ENCODE assay signal across 2 cellular contexts in the genomic region with DNA sequence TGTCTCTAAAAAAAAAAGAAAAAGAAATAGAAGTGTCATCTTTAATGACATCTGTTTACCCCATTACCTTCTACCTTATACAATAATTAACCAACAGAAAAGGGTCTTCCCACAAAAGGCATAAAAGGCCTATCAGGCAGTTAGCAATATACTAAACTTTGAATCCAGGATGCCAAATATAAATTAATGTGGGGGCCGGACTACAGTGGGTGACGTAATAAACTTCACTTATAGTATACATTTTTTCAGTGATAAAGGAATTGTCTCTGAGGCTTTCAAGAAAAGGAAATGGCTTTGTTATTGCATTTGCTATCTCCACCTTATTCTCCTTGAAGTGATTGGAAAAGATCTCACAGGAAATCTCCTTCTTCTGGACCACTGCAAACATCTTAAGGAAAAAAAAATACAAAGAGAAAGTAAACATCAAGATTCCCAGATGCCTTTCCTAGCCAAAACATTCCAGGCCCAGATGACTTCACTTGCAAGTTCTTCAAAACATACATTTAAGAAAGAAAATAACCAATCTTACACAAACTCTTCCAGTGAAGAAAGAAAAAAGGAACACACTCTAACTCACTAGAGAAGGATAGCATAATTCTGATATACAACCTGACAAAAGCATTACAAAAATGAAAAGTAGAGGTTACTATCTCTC.
TF ChIP-seq lines count a peak whose summit lies in the region.

No MANE protein-coding gene starts in this region.

TF ChIP-seq in SK-N-SH, 30 proteins besides CTCF, POLR2A, EP300 and RAD21:
- TF ChIP-seq, protein P1, sequence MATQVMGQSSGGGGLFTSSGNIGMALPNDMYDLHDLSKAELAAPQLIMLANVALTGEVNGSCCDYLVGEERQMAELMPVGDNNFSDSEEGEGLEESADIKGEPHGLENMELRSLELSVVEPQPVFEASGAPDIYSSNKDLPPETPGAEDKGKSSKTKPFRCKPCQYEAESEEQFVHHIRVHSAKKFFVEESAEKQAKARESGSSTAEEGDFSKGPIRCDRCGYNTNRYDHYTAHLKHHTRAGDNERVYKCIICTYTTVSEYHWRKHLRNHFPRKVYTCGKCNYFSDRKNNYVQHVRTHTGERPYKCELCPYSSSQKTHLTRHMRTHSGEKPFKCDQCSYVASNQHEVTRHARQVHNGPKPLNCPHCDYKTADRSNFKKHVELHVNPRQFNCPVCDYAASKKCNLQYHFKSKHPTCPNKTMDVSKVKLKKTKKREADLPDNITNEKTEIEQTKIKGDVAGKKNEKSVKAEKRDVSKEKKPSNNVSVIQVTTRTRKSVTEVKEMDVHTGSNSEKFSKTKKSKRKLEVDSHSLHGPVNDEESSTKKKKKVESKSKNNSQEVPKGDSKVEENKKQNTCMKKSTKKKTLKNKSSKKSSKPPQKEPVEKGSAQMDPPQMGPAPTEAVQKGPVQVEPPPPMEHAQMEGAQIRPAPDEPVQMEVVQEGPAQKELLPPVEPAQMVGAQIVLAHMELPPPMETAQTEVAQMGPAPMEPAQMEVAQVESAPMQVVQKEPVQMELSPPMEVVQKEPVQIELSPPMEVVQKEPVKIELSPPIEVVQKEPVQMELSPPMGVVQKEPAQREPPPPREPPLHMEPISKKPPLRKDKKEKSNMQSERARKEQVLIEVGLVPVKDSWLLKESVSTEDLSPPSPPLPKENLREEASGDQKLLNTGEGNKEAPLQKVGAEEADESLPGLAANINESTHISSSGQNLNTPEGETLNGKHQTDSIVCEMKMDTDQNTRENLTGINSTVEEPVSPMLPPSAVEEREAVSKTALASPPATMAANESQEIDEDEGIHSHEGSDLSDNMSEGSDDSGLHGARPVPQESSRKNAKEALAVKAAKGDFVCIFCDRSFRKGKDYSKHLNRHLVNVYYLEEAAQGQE (IDR thresholded peaks at IDR 0.05; ENCODE audit: low read depth, low read length), result no peak
- TF ChIP-seq, protein P2, sequence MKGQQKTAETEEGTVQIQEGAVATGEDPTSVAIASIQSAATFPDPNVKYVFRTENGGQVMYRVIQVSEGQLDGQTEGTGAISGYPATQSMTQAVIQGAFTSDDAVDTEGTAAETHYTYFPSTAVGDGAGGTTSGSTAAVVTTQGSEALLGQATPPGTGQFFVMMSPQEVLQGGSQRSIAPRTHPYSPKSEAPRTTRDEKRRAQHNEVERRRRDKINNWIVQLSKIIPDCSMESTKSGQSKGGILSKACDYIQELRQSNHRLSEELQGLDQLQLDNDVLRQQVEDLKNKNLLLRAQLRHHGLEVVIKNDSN (IDR thresholded peaks at IDR 0.05; ENCODE audit: borderline replicate concordance, low read depth), result no peak
- TF ChIP-seq FOXM1 (IDR thresholded peaks at IDR 0.05; ENCODE audit: low read depth) (no peak), NRF1 (IDR thresholded peaks at IDR 0.05; ENCODE audit: low read depth, low read length) (no peak), FOSL2 (IDR thresholded peaks at IDR 0.05; ENCODE audit: borderline replicate concordance, low read depth) (no peak), JUND (IDR thresholded peaks at IDR 0.05) (no peak), TCF12 (IDR thresholded peaks at IDR 0.05) (no peak), RCOR1 (IDR thresholded peaks at IDR 0.05; ENCODE audit: low read length) (no peak), SMC3 (IDR thresholded peaks at IDR 0.05; ENCODE audit: low read depth, low read length) (no peak), YY1 (IDR thresholded peaks at IDR 0.05; ENCODE audit: low read depth) (no peak), ELF1 (IDR thresholded peaks at IDR 0.05) (no peak), GABPA (IDR thresholded peaks at IDR 0.05; ENCODE audit: low read depth) (no peak), CHD2 (IDR thresholded peaks at IDR 0.05; ENCODE audit: low read length, partially characterized antibody) (no peak), MEF2A (IDR thresholded peaks at IDR 0.05; ENCODE audit: borderline replicate concordance, low read depth) (no peak), EZH2phosphoT487 (IDR thresholded peaks at IDR 0.05; ENCODE audit: borderline replicate concordance, low read depth) (no peak)
- TF ChIP-seq, protein P3, sequence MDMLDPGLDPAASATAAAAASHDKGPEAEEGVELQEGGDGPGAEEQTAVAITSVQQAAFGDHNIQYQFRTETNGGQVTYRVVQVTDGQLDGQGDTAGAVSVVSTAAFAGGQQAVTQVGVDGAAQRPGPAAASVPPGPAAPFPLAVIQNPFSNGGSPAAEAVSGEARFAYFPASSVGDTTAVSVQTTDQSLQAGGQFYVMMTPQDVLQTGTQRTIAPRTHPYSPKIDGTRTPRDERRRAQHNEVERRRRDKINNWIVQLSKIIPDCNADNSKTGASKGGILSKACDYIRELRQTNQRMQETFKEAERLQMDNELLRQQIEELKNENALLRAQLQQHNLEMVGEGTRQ (IDR thresholded peaks at IDR 0.05; ENCODE audit: borderline replicate concordance, low read depth, low read length), result no peak
- TF ChIP-seq, protein P4, sequence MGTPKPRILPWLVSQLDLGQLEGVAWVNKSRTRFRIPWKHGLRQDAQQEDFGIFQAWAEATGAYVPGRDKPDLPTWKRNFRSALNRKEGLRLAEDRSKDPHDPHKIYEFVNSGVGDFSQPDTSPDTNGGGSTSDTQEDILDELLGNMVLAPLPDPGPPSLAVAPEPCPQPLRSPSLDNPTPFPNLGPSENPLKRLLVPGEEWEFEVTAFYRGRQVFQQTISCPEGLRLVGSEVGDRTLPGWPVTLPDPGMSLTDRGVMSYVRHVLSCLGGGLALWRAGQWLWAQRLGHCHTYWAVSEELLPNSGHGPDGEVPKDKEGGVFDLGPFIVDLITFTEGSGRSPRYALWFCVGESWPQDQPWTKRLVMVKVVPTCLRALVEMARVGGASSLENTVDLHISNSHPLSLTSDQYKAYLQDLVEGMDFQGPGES (IDR thresholded peaks at IDR 0.05; ENCODE audit: low read depth, low read length), result no peak
- TF ChIP-seq, protein P5, sequence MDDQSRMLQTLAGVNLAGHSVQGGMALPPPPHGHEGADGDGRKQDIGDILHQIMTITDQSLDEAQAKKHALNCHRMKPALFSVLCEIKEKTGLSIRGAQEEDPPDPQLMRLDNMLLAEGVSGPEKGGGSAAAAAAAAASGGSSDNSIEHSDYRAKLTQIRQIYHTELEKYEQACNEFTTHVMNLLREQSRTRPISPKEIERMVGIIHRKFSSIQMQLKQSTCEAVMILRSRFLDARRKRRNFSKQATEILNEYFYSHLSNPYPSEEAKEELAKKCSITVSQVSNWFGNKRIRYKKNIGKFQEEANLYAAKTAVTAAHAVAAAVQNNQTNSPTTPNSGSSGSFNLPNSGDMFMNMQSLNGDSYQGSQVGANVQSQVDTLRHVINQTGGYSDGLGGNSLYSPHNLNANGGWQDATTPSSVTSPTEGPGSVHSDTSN (IDR thresholded peaks at IDR 0.05), result no peak
- TF ChIP-seq, protein P6, sequence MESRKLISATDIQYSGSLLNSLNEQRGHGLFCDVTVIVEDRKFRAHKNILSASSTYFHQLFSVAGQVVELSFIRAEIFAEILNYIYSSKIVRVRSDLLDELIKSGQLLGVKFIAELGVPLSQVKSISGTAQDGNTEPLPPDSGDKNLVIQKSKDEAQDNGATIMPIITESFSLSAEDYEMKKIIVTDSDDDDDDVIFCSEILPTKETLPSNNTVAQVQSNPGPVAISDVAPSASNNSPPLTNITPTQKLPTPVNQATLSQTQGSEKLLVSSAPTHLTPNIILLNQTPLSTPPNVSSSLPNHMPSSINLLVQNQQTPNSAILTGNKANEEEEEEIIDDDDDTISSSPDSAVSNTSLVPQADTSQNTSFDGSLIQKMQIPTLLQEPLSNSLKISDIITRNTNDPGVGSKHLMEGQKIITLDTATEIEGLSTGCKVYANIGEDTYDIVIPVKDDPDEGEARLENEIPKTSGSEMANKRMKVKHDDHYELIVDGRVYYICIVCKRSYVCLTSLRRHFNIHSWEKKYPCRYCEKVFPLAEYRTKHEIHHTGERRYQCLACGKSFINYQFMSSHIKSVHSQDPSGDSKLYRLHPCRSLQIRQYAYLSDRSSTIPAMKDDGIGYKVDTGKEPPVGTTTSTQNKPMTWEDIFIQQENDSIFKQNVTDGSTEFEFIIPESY (IDR thresholded peaks at IDR 0.05; ENCODE audit: borderline replicate concordance, low read depth), result no peak

TF ChIP-seq in SK-N-SH treated with all-trans-retinoic acid at 6 μM for 48 hours, 23 proteins besides CTCF, POLR2A, EP300 and RAD21 (continued from another document):
- no peak for TF ChIP-seq ARNTL (CRISPR knock-in tag; IDR thresholded peaks at IDR 0.05; ENCODE audit: borderline replicate concordance, low read depth)
TF ChIP-seq in SK-N-SH treated with all-trans-retinoic acid at 6 μM for 48 hours: peak in this region for 0.
